ENCODE assay signal across 16 cellular contexts in genomic region chr9:132788378-132788777, GRCh38.
DNase-seq lines count a peak whose midpoint lies in the region; ATAC-seq and TF ChIP-seq lines count a peak whose summit lies in the region.
"Had no signal": no experiment of that assay in that cellular context is flagged by ENCODE, and none has a peak within 500 bp of the region (broad histone marks: within the 10 kb centered on the region; RNA-seq: fewer than 3 reads in every experiment).

No MANE protein-coding gene starts in this region.

- no TSS peak for BruUV-seq in Calu3 (replicated peaks; lab: Mats Ljungman, UMichigan)

- H4K20me1 ChIP-seq in smooth muscle cell (ENCODE audit: low read depth) = no peaks in the 10 kb centered on the region

- no peaks in the 10 kb centered on the region for H3K9me3 ChIP-seq in HEK293 (ENCODE audit: control insufficient read depth, insufficient read depth, low read depth, low read length)
- no peaks in the 10 kb centered on the region for H3K9me3 ChIP-seq in smooth muscle cell (replicated peaks; ENCODE audit: low read depth)

- H2AFZ ChIP-seq in smooth muscle cell (ENCODE audit: low read depth) = no peak overlapping the region
- H2AFZ ChIP-seq: GM23338 had no signal

- no peak for ATAC-seq in stimulated activated memory B cell treated with anti-CD40 and anti-IgM and Interleukin-4, amounts not matched to agents 10 μg/mL and 1 μg/mL and 100 μg/mL, for 72 hours
- ATAC-seq: GM23338 had no signal

- DNase-seq in Calu3 (no peak), NCI-H1048 (lab: John Stamatoyannopoulos, UW) (no peak), smooth muscle cell (lab: John Stamatoyannopoulos, UW; ENCODE audit: unreplicated experiment) (no peak), 8988T (no peak)
- DNase-seq: C1 segment of cervical spinal cord; CD4-positive, alpha-beta memory T cell; COR-L47; DMS153; DND-41; EL; GDM1 had no signal

- no peaks in the 10 kb centered on the region for H3K4me1 ChIP-seq in HEK293 (ENCODE audit: control insufficient read depth, insufficient read depth, low read length)
- H3K4me1 ChIP-seq in smooth muscle cell (ENCODE audit: low read depth) = no peaks in the 10 kb centered on the region

- CTCF ChIA-PET in Calu3 (lab: Charles Lee) = no interaction called here
- CTCF ChIA-PET in HEK293 (lab: Yijun Ruan, JAX) = interaction anchor here (0.6 to 0.7 kb wide), 2 partner anchors 56 to 252 kb away, joined by 3 read pairs; no protein-coding TSS in a partner anchor

- H3K4me1 Mint-ChIP-seq in Calu3 (ENCODE audit: low read depth, unreplicated experiment) = peaks cover 20% of the 10 kb centered on the region
- peaks cover 17% of the 10 kb centered on the region for H3K4me1 Mint-ChIP-seq in stimulated activated memory B cell treated with anti-CD40 and anti-IgM and Interleukin-4, amounts not matched to agents 10 μg/mL and 1 μg/mL and 100 μg/mL, for 72 hours
- H3K4me1 Mint-ChIP-seq: CD4-positive, alpha-beta memory T cell; GM23338 had no signal

- no peaks in the 10 kb centered on the region for H3K79me2 ChIP-seq in smooth muscle cell (ENCODE audit: low read depth)

- H3K27ac ChIP-seq in HEK293 (ENCODE audit: extremely low read depth, low read depth, low read length) (no peak overlapping the region), smooth muscle cell (ENCODE audit: low read depth) (no peak overlapping the region)

- POLR2A ChIA-PET in HEK293 (lab: Yijun Ruan, JAX) = no interaction called here

- H3K27ac Mint-ChIP-seq in Calu3 (ENCODE audit: unreplicated experiment) = peak overlapping the region; percentile 41
- H3K27ac Mint-ChIP-seq in stimulated activated memory B cell treated with anti-CD40 and anti-IgM and Interleukin-4, amounts not matched to agents 10 μg/mL and 1 μg/mL and 100 μg/mL, for 72 hours = peak overlapping the region; percentile 28
- H3K27ac Mint-ChIP-seq: CD4-positive, alpha-beta memory T cell; GM23338 had no signal

- TF ChIP-seq CTCF in Calu3 (IDR thresholded peaks at IDR 0.05; ENCODE audit: unreplicated experiment) (no peak), HEK293 (tag by site-specific recombination; IDR thresholded peaks at IDR 0.05) (no peak), smooth muscle cell (IDR thresholded peaks at IDR 0.05; ENCODE audit: borderline replicate concordance, insufficient read depth, poor library complexity, severe bottlenecking) (no peak)

- no peak overlapping the region for H3K4me3 Mint-ChIP-seq in Calu3 (ENCODE audit: low read depth, unreplicated experiment)
- no peak overlapping the region for H3K4me3 Mint-ChIP-seq in stimulated activated memory B cell treated with anti-CD40 and anti-IgM and Interleukin-4, amounts not matched to agents 10 μg/mL and 1 μg/mL and 100 μg/mL, for 72 hours
- H3K4me3 Mint-ChIP-seq: B cell; CD4-positive, alpha-beta memory T cell; GM23338 had no signal

- H3K4me2 ChIP-seq in smooth muscle cell = no peak overlapping the region
- H3K4me2 ChIP-seq: GM23338 had no signal

- WGBS in smooth muscle cell (ENCODE audit: low lambda C conversion rate) = 65% methylated on average over 1 of the region's 1 CpG

- no peaks in the 10 kb centered on the region for H3F3A ChIP-seq in smooth muscle cell (ENCODE audit: low read depth)

- peaks cover 5% of the 10 kb centered on the region for H3K27me3 ChIP-seq in smooth muscle cell (ENCODE audit: low read depth)

- no peaks in the 10 kb centered on the region for H3K36me3 Mint-ChIP-seq in Calu3 (ENCODE audit: insufficient read depth, unreplicated experiment)
- no peaks in the 10 kb centered on the region for H3K36me3 Mint-ChIP-seq in stimulated activated memory B cell treated with anti-CD40 and anti-IgM and Interleukin-4, amounts not matched to agents 10 μg/mL and 1 μg/mL and 100 μg/mL, for 72 hours
- H3K36me3 Mint-ChIP-seq: CD4-positive, alpha-beta memory T cell had no signal

- intact Hi-C loops in Calu3 (cut with micrococcal nuclease; ENCODE audit: unreplicated experiment) = no loop called here

- H3K9me3 Mint-ChIP-seq in Calu3 (ENCODE audit: low read depth, unreplicated experiment) = peaks cover 2% of the 10 kb centered on the region
- H3K9me3 Mint-ChIP-seq in stimulated activated memory B cell treated with anti-CD40 and anti-IgM and Interleukin-4, amounts not matched to agents 10 μg/mL and 1 μg/mL and 100 μg/mL, for 72 hours = peaks cover 9% of the 10 kb centered on the region

- H3K9ac ChIP-seq in smooth muscle cell (ENCODE audit: low read depth) = no peak overlapping the region

- H3K4me3 ChIP-seq in HEK293 (ENCODE audit: low read depth, low read length) (no peak overlapping the region), smooth muscle cell (no peak overlapping the region)
- H3K4me3 ChIP-seq: GM23338, HAP-1 had no signal

- H3K36me3 ChIP-seq in HEK293 (ENCODE audit: control insufficient read depth in 2 of 2, insufficient read depth in 1 of 2, low read length in 2 of 2) = no peaks in the 10 kb centered on the region
- H3K36me3 ChIP-seq in smooth muscle cell (ENCODE audit: low read depth) = no peaks in the 10 kb centered on the region
- H3K36me3 ChIP-seq: HAP-1 had no signal

- no peaks in the 10 kb centered on the region for H3K27me3 Mint-ChIP-seq in Calu3 (ENCODE audit: unreplicated experiment)
- H3K27me3 Mint-ChIP-seq in stimulated activated memory B cell treated with anti-CD40 and anti-IgM and Interleukin-4, amounts not matched to agents 10 μg/mL and 1 μg/mL and 100 μg/mL, for 72 hours = peaks cover 26% of the 10 kb centered on the region

TF ChIP-seq in HEK293, 187 proteins besides CTCF, POLR2A, EP300 and RAD21:
- no peak for TF ChIP-seq IKZF3 (tag by site-specific recombination; IDR thresholded peaks at IDR 0.05)
- TF ChIP-seq SETDB1 (IDR thresholded peaks at IDR 0.05; ENCODE audit: insufficient read length, low read length) = peak; percentile 50
TF ChIP-seq in HEK293: peak in this region for 1.
